7 cellular contexts compared by ENCODE assay signal in the genomic region with DNA sequence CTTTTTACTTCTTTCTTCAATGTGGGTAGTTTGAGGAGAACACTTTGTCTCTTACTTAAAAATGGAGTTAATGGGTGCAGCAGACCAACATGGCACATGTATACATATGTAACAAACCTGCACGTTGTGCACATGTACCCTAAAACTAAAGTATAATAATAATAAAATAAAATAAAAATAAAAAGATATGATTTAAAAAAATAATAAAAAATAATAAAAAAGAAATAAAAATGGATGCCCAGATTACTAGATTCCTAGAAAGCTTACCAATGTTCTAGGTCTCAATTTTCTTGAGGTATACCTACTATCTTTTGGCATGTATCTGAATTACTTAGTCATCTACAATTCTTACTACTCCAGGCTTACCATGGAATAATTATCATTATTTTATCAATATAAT.
"Had no signal": no experiment of that assay in that cellular context is flagged by ENCODE, and none has a peak within 500 bp of the region (broad histone marks: within the 10 kb centered on the region; RNA-seq: fewer than 3 reads in every experiment).

No MANE protein-coding gene starts in this region.

- H3K27me3 Mint-ChIP-seq: IgD-negative memory B cell had no signal

- DNase-seq: IMR-90, KBM-7, KG1 had no signal

- H3K4me3 Mint-ChIP-seq: IgD-negative memory B cell had no signal

- H3K4me3 ChIP-seq: K562 had no signal

- H3K4me1 Mint-ChIP-seq: IgD-negative memory B cell had no signal

- FAIRE-seq: HepG2, K562 had no signal

- H3K36me3 Mint-ChIP-seq: IgD-negative memory B cell had no signal

- H3K27ac Mint-ChIP-seq: IgD-negative memory B cell had no signal

- ATAC-seq: HepG2, K562 had no signal

- H3K27ac ChIP-seq: HL-60 had no signal
